Comparison of ENCODE assay signal across 17 cellular contexts in genomic region chr3:50648944-50649343, GRCh38. TPM values are rescaled to one million over a fixed set of nuclear protein-coding genes. Genes with fewer than 3 reads are reported as not detected.
DNase-seq lines count a peak whose midpoint lies in the region; ATAC-seq and TF ChIP-seq lines count a peak whose summit lies in the region.
"Had no signal": no experiment of that assay in that cellular context is flagged by ENCODE, and none has a peak within 500 bp of the region (broad histone marks: within the 10 kb centered on the region; RNA-seq: fewer than 3 reads in every experiment).

No MANE protein-coding gene starts in this region.

- H3K36me3 ChIP-seq in thyroid gland = peaks cover 36 to 39% of the 10 kb centered on the region in 2 donors
- H3K36me3 ChIP-seq: uterus had no signal

- no peaks in the 10 kb centered on the region for H3K36me3 Mint-ChIP-seq in activated naive CD8-positive, alpha-beta T cell
- peaks cover 10% of the 10 kb centered on the region for H3K36me3 Mint-ChIP-seq in activated naive CD8-positive, alpha-beta T cell treated with anti-CD3 and anti-CD28 coated beads for 36 hours
- peaks cover 35% of the 10 kb centered on the region for H3K36me3 Mint-ChIP-seq in stimulated activated memory B cell treated with anti-CD40 and anti-IgM and Interleukin-4, amounts not matched to agents 10 μg/mL and 1 μg/mL and 100 μg/mL, for 72 hours

- intact Hi-C loops in right cardiac atrium (cut with DNase I) = no loop called here
- intact Hi-C loops in thyroid gland (cut with DNase I) = no loop called here

- TF ChIP-seq CTCF in thyroid gland (IDR thresholded peaks at IDR 0.05) = no peak

- H3K9me3 ChIP-seq in right cardiac atrium (ENCODE audit: control insufficient read depth, low read length) = no peaks in the 10 kb centered on the region
- no peaks in the 10 kb centered on the region for H3K9me3 ChIP-seq in thyroid gland
- H3K9me3 ChIP-seq: adrenal gland, BLaER1, uterus had no signal

- no peak for TF ChIP-seq POLR2A in thyroid gland (IDR thresholded peaks at IDR 0.05)

- H3K4me3 Mint-ChIP-seq in activated naive CD8-positive, alpha-beta T cell = no peak overlapping the region
- H3K4me3 Mint-ChIP-seq in activated naive CD8-positive, alpha-beta T cell treated with anti-CD3 and anti-CD28 coated beads for 36 hours = no peak overlapping the region
- no peak overlapping the region for H3K4me3 Mint-ChIP-seq in stimulated activated memory B cell treated with anti-CD40 and anti-IgM and Interleukin-4, amounts not matched to agents 10 μg/mL and 1 μg/mL and 100 μg/mL, for 72 hours
- H3K4me3 Mint-ChIP-seq: nephron progenitor cell had no signal

- H3K27me3 ChIP-seq in right cardiac atrium (ENCODE audit: control insufficient read depth, insufficient read depth) (no peaks in the 10 kb centered on the region), thyroid gland (no peaks in the 10 kb centered on the region)
- H3K27me3 ChIP-seq: adrenal gland, BLaER1, uterus had no signal

- H3K27ac ChIP-seq in cingulate gyrus (ENCODE audit: low read depth, low read length) (peak overlapping the region; percentile 83), right cardiac atrium (ENCODE audit: low read length) (peak overlapping the region; percentile 90), thyroid gland (peak overlapping the region; percentile 52 to 70 (median 63))
- H3K27ac ChIP-seq: BLaER1, HL-60, uterus had no signal

- H3K4me1 ChIP-seq in right cardiac atrium (ENCODE audit: control insufficient read depth, insufficient read depth, low read length) (peaks cover 9% of the 10 kb centered on the region), thyroid gland (peaks cover 12 to 27% of the 10 kb centered on the region in 2 donors)
- H3K4me1 ChIP-seq: BLaER1, uterus had no signal

- peaks cover 6% of the 10 kb centered on the region for H3K4me1 Mint-ChIP-seq in activated naive CD8-positive, alpha-beta T cell (ENCODE audit: low read depth)
- peaks cover 8% of the 10 kb centered on the region for H3K4me1 Mint-ChIP-seq in activated naive CD8-positive, alpha-beta T cell treated with anti-CD3 and anti-CD28 coated beads for 36 hours
- no peaks in the 10 kb centered on the region for H3K4me1 Mint-ChIP-seq in stimulated activated memory B cell treated with anti-CD40 and anti-IgM and Interleukin-4, amounts not matched to agents 10 μg/mL and 1 μg/mL and 100 μg/mL, for 72 hours

- H3K4me3 ChIP-seq in right cardiac atrium (ENCODE audit: low read length) (no peak overlapping the region), thyroid gland (replicated peaks in 1 of 3) (no peak overlapping the region)
- H3K4me3 ChIP-seq: adrenal gland, BLaER1, uterus had no signal

- no peak for DNase-seq in activated naive CD8-positive, alpha-beta T cell treated with anti-CD3 and anti-CD28 coated beads for 36 hours
- DNase-seq in right cardiac atrium (no peak), thyroid gland (no peak)
- DNase-seq: kidney glomerular epithelial cell; NCI-H2081 treated with DMSO at 0.1 percent for 48 hours; NCI-H510A treated with DMSO at 0.1 percent for 48 hours; stimulated activated CD4-positive, alpha-beta T cell treated with anti-CD3 and anti-CD28 coated beads, Interleukin-4, amount 100 ng/mL, for 4 hours; uterus had no signal

- ATAC-seq in right cardiac atrium (peak; percentile 46 to 49), GM21825 (IDR thresholded peaks at IDR 0.05; ENCODE audit: unreplicated experiment) (no peak), GM21381 (IDR thresholded peaks at IDR 0.05; ENCODE audit: unreplicated experiment) (no peak)
- ATAC-seq in stimulated activated memory B cell treated with anti-CD40 and anti-IgM and Interleukin-4, amounts not matched to agents 10 μg/mL and 1 μg/mL and 100 μg/mL, for 72 hours = no peak

- 63% methylated on average over 2 of the region's 2 CpGs for WGBS in right cardiac atrium
- WGBS in thyroid gland, 2 donors = 60 to 71% methylated on average over 1 to 2 of the region's 2 CpGs

- peak overlapping the region; percentile 22 for H3K27ac Mint-ChIP-seq in activated naive CD8-positive, alpha-beta T cell
- no peak overlapping the region for H3K27ac Mint-ChIP-seq in activated naive CD8-positive, alpha-beta T cell treated with anti-CD3 and anti-CD28 coated beads for 36 hours
- H3K27ac Mint-ChIP-seq in stimulated activated memory B cell treated with anti-CD40 and anti-IgM and Interleukin-4, amounts not matched to agents 10 μg/mL and 1 μg/mL and 100 μg/mL, for 72 hours = no peak overlapping the region

- H3K27me3 Mint-ChIP-seq in activated naive CD8-positive, alpha-beta T cell = no peaks in the 10 kb centered on the region
- H3K27me3 Mint-ChIP-seq in activated naive CD8-positive, alpha-beta T cell treated with anti-CD3 and anti-CD28 coated beads for 36 hours = no peaks in the 10 kb centered on the region
- no peaks in the 10 kb centered on the region for H3K27me3 Mint-ChIP-seq in stimulated activated memory B cell treated with anti-CD40 and anti-IgM and Interleukin-4, amounts not matched to agents 10 μg/mL and 1 μg/mL and 100 μg/mL, for 72 hours

- no peaks in the 10 kb centered on the region for H3K9me3 Mint-ChIP-seq in activated naive CD8-positive, alpha-beta T cell (ENCODE audit: low read depth)
- no peaks in the 10 kb centered on the region for H3K9me3 Mint-ChIP-seq in activated naive CD8-positive, alpha-beta T cell treated with anti-CD3 and anti-CD28 coated beads for 36 hours
- no peaks in the 10 kb centered on the region for H3K9me3 Mint-ChIP-seq in stimulated activated memory B cell treated with anti-CD40 and anti-IgM and Interleukin-4, amounts not matched to agents 10 μg/mL and 1 μg/mL and 100 μg/mL, for 72 hours
- H3K9me3 Mint-ChIP-seq: nephron progenitor cell had no signal

RNA-seq across cellular contexts. Expression of gene DOCK3, which starts 25.8 kb away (rescaled TPM):
- 1 to 10 TPM; 1.9 to 2.1 TPM for total RNA-seq in activated naive CD8-positive, alpha-beta T cell treated with anti-CD3 and anti-CD28 coated beads for 36 hours
- total RNA-seq in right cardiac atrium (1 to 10 TPM; 4.1 to 5.2 (median 4.6) TPM), thyroid gland (10 to 100 TPM; 15.7 to 54.2 (median 21.1) TPM)
- polyA plus RNA-seq in right cardiac atrium = 1.9 TPM

RNA-seq across cellular contexts. Expression of gene MAPKAPK3, which starts 32.0 kb away (rescaled TPM):
- total RNA-seq in activated naive CD8-positive, alpha-beta T cell treated with anti-CD3 and anti-CD28 coated beads for 36 hours = 100 to 1,000 TPM; 166 to 171 TPM
- total RNA-seq in right cardiac atrium (100 to 1,000 TPM; 167 to 260 (median 225) TPM), thyroid gland (100 to 1,000 TPM in 1 of 4 donors, 10 to 100 TPM in 3; 66.1 to 147 (median 97.5) TPM)
- 181 TPM for polyA plus RNA-seq in right cardiac atrium

RNA-seq across cellular contexts. Expression of gene CISH, which starts 37.4 kb away (rescaled TPM):
- 100 to 1,000 TPM; 192 to 193 TPM for total RNA-seq in activated naive CD8-positive, alpha-beta T cell treated with anti-CD3 and anti-CD28 coated beads for 36 hours
- 10 to 100 TPM in 3 of 4 donors, 1 to 10 TPM in 1; 9.1 to 27.8 (median 11.2) TPM for total RNA-seq in right cardiac atrium
- polyA plus RNA-seq in right cardiac atrium = 8.0 TPM
- total RNA-seq in thyroid gland = 10 to 100 TPM; 31.0 to 78.1 (median 48.0) TPM

Comparison
In these comparisons a context has a peak if more than half of its experiments do, and no peak if none do; other contexts are left out.
1. ATAC-seq: peak in right cardiac atrium (2 of 2); none in GM21825 (single experiment), stimulated activated memory B cell treated with anti-CD40 and anti-IgM and Interleukin-4, amounts not matched to agents 10 μg/mL and 1 μg/mL and 100 μg/mL, for 72 hours (single experiment) and GM21381 (single experiment).
2. Peak in every context shown above with its lines, with median percentiles within 50 percentile points of each other: H3K27ac ChIP-seq.